ENCODE assay signal across 12 cellular contexts in genomic region chr18:7084766-7085080, GRCh38. TPM values are rescaled to one million over a fixed set of nuclear protein-coding genes. Genes with fewer than 3 reads are reported as not detected.
A peak's percentile ranks its signal among the peaks of the same experiment; 100 is the strongest.
DNase-seq lines count a peak whose midpoint lies in the region; ATAC-seq and TF ChIP-seq lines count a peak whose summit lies in the region.
"Had no signal": no experiment of that assay in that cellular context is flagged by ENCODE, and none has a peak within 500 bp of the region (broad histone marks: within the 10 kb centered on the region; RNA-seq: fewer than 3 reads in every experiment).

No MANE protein-coding gene starts in this region.

- H3K9me3 ChIP-seq in mesodermal cell (ENCODE audit: control insufficient read depth, low read length) (no peaks in the 10 kb centered on the region), uterus (no peaks in the 10 kb centered on the region)

- no peaks in the 10 kb centered on the region for H3K36me3 ChIP-seq in mesodermal cell (ENCODE audit: control insufficient read depth, insufficient read depth, low read length)
- no peaks in the 10 kb centered on the region for H3K36me3 ChIP-seq in uterus

- H3K27me3 ChIP-seq in uterus = no peaks in the 10 kb centered on the region

- peak overlapping the region; percentile 35 to 75 for H3K27ac ChIP-seq in coronary artery
- peak overlapping the region; percentile 3 for H3K27ac ChIP-seq in mesodermal cell (ENCODE audit: low read depth, low read length, severe bottlenecking)
- peak overlapping the region; percentile 62 to 68 for H3K27ac ChIP-seq in uterus

- ATAC-seq in GM21825 (IDR thresholded peaks at IDR 0.05; ENCODE audit: unreplicated experiment) = no peak
- no peak for ATAC-seq in HG03095 (IDR thresholded peaks at IDR 0.05; ENCODE audit: unreplicated experiment)

- no peak overlapping the region for H3K4me3 ChIP-seq in coronary artery
- no peak overlapping the region for H3K4me3 ChIP-seq in mesodermal cell (ENCODE audit: extremely low read depth, insufficient read depth, low read length, poor library complexity, severe bottlenecking)
- H3K4me3 ChIP-seq in uterus = no peak overlapping the region

- peak; percentile 42 for DNase-seq in HS-5 (ENCODE audit: low read depth)
- no peak for DNase-seq in coronary artery (ENCODE audit: low spot score)
- no peak for DNase-seq in uterus
- no peak for DNase-seq in posterior vena cava (ENCODE audit: low spot score)
- DNase-seq: activated CD8-positive, alpha-beta memory T cell treated with anti-CD3 and anti-CD28 coated beads for 24 hours; DMS79; KBM-7; NCI-H2107 had no signal

- intact Hi-C loops in uterus (cut with DNase I; ENCODE audit: low total_unique reads) (no loop called here), posterior vena cava (cut with DNase I) (no loop called here)

- TF ChIP-seq CTCF in coronary artery (IDR thresholded peaks at IDR 0.05) = no peak
- no peak for TF ChIP-seq CTCF in uterus (IDR thresholded peaks at IDR 0.05)

- TF ChIP-seq POLR2A in uterus (IDR thresholded peaks at IDR 0.05) = no peak

- H3K4me1 ChIP-seq in mesodermal cell (ENCODE audit: control insufficient read depth, insufficient read depth, low read length, poor library complexity, severe bottlenecking) = peaks cover 6% of the 10 kb centered on the region
- H3K4me1 ChIP-seq in uterus = peaks cover 0 to 5% of the 10 kb centered on the region in 2 donors

RNA-seq across cellular contexts. Expression of gene LAMA1, which starts 32.9 kb away (rescaled TPM):
- polyA plus RNA-seq in mesodermal cell (2013, experiment 1 of 2) = 41.0 TPM
- 37.3 TPM for polyA plus RNA-seq in mesodermal cell (2013, experiment 2 of 2)
- total RNA-seq in uterus = 10 to 100 TPM in 1 of 4 donors, 1 to 10 TPM in 2, under 1 TPM in 1; 0.88 to 13.5 (median 2.1) TPM
- 1 to 10 TPM; 1.8 to 4.0 TPM for total RNA-seq in posterior vena cava
- total RNA-seq: T-helper 2 cell treated with Interferon-gamma antibody and Interleukin-4, amounts not matched to agents 100 ng/mL and 5 ng/mL, for 36 hours had no signal

Comparison
In these comparisons a context has a peak if more than half of its experiments do, and no peak if none do; other contexts are left out.
1. H3K27ac ChIP-seq: peak in every context shown above with its lines; median percentile 65 in uterus; 55 in coronary artery; 3 in mesodermal cell.